In genomic region chr17:64503341-64503740, GRCh38 we compare ENCODE assay signal across 6 cellular contexts. TPM values are rescaled to one million over a fixed set of nuclear protein-coding genes. Genes with fewer than 3 reads are reported as not detected.
DNase-seq lines count a peak whose midpoint lies in the region; ATAC-seq, FAIRE-seq and TF ChIP-seq lines count a peak whose summit lies in the region.

No MANE protein-coding gene starts in this region.

- no peak for TF ChIP-seq POLR2A in K562 (conservative IDR thresholded peaks at IDR 0.05)

- TF ChIP-seq CTCF in K562 (IDR thresholded peaks at IDR 0.05 in 2 of 3, conservative IDR thresholded peaks at IDR 0.05 in 1 of 3; ENCODE audit: insufficient read depth in 2 of 3, low read depth in 1 of 3, low read length in 3 of 3) (no peak), neutrophil (IDR thresholded peaks at IDR 0.05) (no peak)

- no peak for ATAC-seq in K562
- no peak for ATAC-seq in HG03025 (IDR thresholded peaks at IDR 0.05; ENCODE audit: low FRiP score, unreplicated experiment)
- ATAC-seq in GM18868 (IDR thresholded peaks at IDR 0.05; ENCODE audit: unreplicated experiment) = no peak
- ATAC-seq in GM19395 (IDR thresholded peaks at IDR 0.05; ENCODE audit: unreplicated experiment) = no peak

- CTCF ChIA-PET in K562 (lab: Yijun Ruan, JAX; ENCODE audit: low intra/inter-chr PET ratio) = no interaction called here

- H3K4me2 ChIP-seq in K562 (ENCODE audit: insufficient read depth, low read length) = no peak overlapping the region

- H4K20me1 ChIP-seq in K562 (replicated peaks; ENCODE audit: control insufficient read depth, insufficient read depth, low read length) = peaks cover 30% of the 10 kb centered on the region

- H3K36me3 ChIP-seq in HUES64 (ENCODE audit: insufficient read depth, low read length) (peaks cover 73% of the 10 kb centered on the region), K562 (ENCODE audit: control insufficient read depth, insufficient read depth, low read length) (peaks cover 77% of the 10 kb centered on the region), neutrophil (peaks cover 64% of the 10 kb centered on the region)

- peaks cover 80% of the 10 kb centered on the region for H3K79me2 ChIP-seq in K562 (ENCODE audit: control insufficient read depth, insufficient read depth, low read length)

- peaks cover 24% of the 10 kb centered on the region; the same call in 1 of the 2 replicates for H3K4me1 ChIP-seq in HUES64 (ENCODE audit: insufficient read depth, low read length)
- peaks cover 6 to 13% of the 10 kb centered on the region in 2 experiments; a peak in 3 of 5 replicates for H3K4me1 ChIP-seq in K562 (replicated peaks in 1 of 2; ENCODE audit: control insufficient read depth in 2 of 2, insufficient read depth in 2 of 2, low read length in 2 of 2)
- peaks cover 30 to 31% of the 10 kb centered on the region in 2 experiments for H3K4me1 ChIP-seq in neutrophil (ENCODE audit: control insufficient read depth in 1 of 2, insufficient read depth in 1 of 2, low read depth in 1 of 2, low read length in 1 of 2)

- POLR2A ChIA-PET in K562 (lab: Yijun Ruan, JAX) = interaction anchor here (1.0 to 5.2 kb wide), 9 partner anchors 7 to 206 kb away, joined by 3 to 114 read pairs (median 4); partner anchors contain the start of gene POLG2

- 97% methylated on average over 5 of the region's 5 CpGs for WGBS in HUES64
- WGBS in K562 (ENCODE audit: insufficient coverage, low coverage, missing lambda C conversion rate) = 97% methylated on average over 5 of the region's 5 CpGs

- no peak for FAIRE-seq in K562 (lab: Jason Lieb, UNC)

- no TSS peak for BruUV-seq in K562 (replicated peaks; lab: Mats Ljungman, UMichigan)

- H2AFZ ChIP-seq in K562 (ENCODE audit: low read depth, low read length) = no peak overlapping the region

- intact Hi-C loops in K562 (cut with micrococcal nuclease) = loop anchor here (10.0 kb wide), 1 partner anchor 231 kb away; no protein-coding TSS in a partner anchor

- no peak for TF ChIP-seq RAD21 in K562 (CRISPR knock-in tag; conservative IDR thresholded peaks at IDR 0.05 in 1 of 2, IDR thresholded peaks at IDR 0.05 in 1 of 2)

- H3K9me3 ChIP-seq in HUES64 (ENCODE audit: insufficient read depth, low read depth, low read length) (no peaks in the 10 kb centered on the region), K562 (replicated peaks; ENCODE audit: control insufficient read depth, insufficient read depth, low read depth, low read length) (no peaks in the 10 kb centered on the region), neutrophil (peaks cover 9% of the 10 kb centered on the region)

- H3K27me3 ChIP-seq in HUES64 (ENCODE audit: insufficient read depth, low read length) (no peaks in the 10 kb centered on the region), K562 (ENCODE audit: control insufficient read depth in 2 of 2, insufficient read depth in 2 of 2, low read length in 2 of 2) (no peaks in the 10 kb centered on the region), neutrophil (no peaks in the 10 kb centered on the region)

- no peak overlapping the region for H3K27ac ChIP-seq in HUES64 (ENCODE audit: low read depth, low read length)
- no peak overlapping the region for H3K27ac ChIP-seq in K562 (ENCODE audit: extremely low read depth, low read depth, low read length)
- H3K27ac ChIP-seq in neutrophil = peak overlapping the region; percentile 8

- in situ Hi-C loops in K562 (cut with MboI) = no loop called here

- H3K9me1 ChIP-seq in K562 (ENCODE audit: control insufficient read depth, insufficient read depth, low read length) = no peaks in the 10 kb centered on the region

- H3K4me3 ChIP-seq in HUES64 (ENCODE audit: low read length) = peak overlapping the region; percentile 95; the same call in 1 of the 2 replicates
- H3K4me3 ChIP-seq in K562 = no peak overlapping the region
- H3K4me3 ChIP-seq in neutrophil (ENCODE audit: low read depth in 1 of 2, low read length in 1 of 2) = no peak overlapping the region

- no peak for DNase-seq in K562 (ENCODE audit: extremely low read depth in 1 of 4, low spot score in 3 of 4)

- no peak for TF ChIP-seq EP300 in K562 (IDR thresholded peaks at IDR 0.05; ENCODE audit: low read length)

- H3K9ac ChIP-seq in HUES64 (ENCODE audit: low read depth, low read length) (no peak overlapping the region), K562 (ENCODE audit: insufficient read depth in 1 of 2, low read depth in 2 of 2, low read length in 2 of 2) (no peak overlapping the region)

RNA-seq across cellular contexts. Expression of gene DDX5, which starts 2.7 kb away (rescaled TPM):
- 432 TPM for polyA plus RNA-seq in HUES64 (2013, experiment 1 of 2)
- polyA plus RNA-seq in HUES64 (2013, experiment 2 of 2) = 438 TPM
- 1,248 and 2,950 TPM in 2 replicates for total RNA-seq in K562 (2011; cell fraction: chromatin; rRNA removed; ENCODE audit: low replicate concordance)
- total RNA-seq in K562 (2011; cell fraction: nucleolus; rRNA removed) = 714 and 743 TPM in 2 replicates
- 971 and 1,084 TPM in 2 replicates for total RNA-seq in K562 (2011; cell fraction: nucleoplasm; rRNA removed)
- 239 and 306 TPM in 2 replicates for total RNA-seq in K562 (2014; rRNA removed)
- total RNA-seq in K562 (2014; rRNA removed; fragmentation: Illumina TruSeq; extraction: Trizol) = 411 and 440 TPM in 2 replicates
- total RNA-seq in K562 (2015; rRNA removed; fragmentation: Illumina TruSeq; extraction: Trizol) = 386 and 426 TPM in 2 replicates
- 616 and 622 TPM in 2 replicates for total RNA-seq in K562 (2021)
- 721 and 729 TPM in 2 replicates for polyA plus RNA-seq in K562 (2011; rRNA removed)
- 392 and 499 TPM in 2 replicates for polyA plus RNA-seq in K562 (2011; cell fraction: cytosol; rRNA removed)
- polyA plus RNA-seq in K562 (2011; cell fraction: nucleus; rRNA removed) = 2,138 and 2,865 TPM in 2 replicates
- 332 and 354 TPM in 2 replicates for polyA plus RNA-seq in K562 (2012)
- 579 and 604 TPM in 2 replicates for polyA plus RNA-seq in K562 (2014; fragmentation: Illumina TruSeq; extraction: Trizol)
- 1,000 to 10,000 TPM in 1 of 2 experiments, 100 to 1,000 TPM in 1; 487 to 1,639 TPM for polyA plus RNA-seq in K562 (2014; fragmentation: Nextera tagmentation; extraction: Ambion mirVana)
- 1,331 and 1,452 TPM in 2 replicates for polyA plus RNA-seq in K562 (2014; rRNA removed)
- polyA minus RNA-seq in K562 (2011; rRNA and poly(A)+ RNA removed) = 481 and 488 TPM in 2 replicates
- polyA minus RNA-seq in K562 (2011; cell fraction: cytosol; rRNA and poly(A)+ RNA removed) = 167 and 272 TPM in 2 replicates
- polyA minus RNA-seq in K562 (2011; cell fraction: nucleus; rRNA and poly(A)+ RNA removed) = 1,052 and 1,975 TPM in 2 replicates

RNA-seq across cellular contexts. Expression of gene CEP95, which starts 3.4 kb away (rescaled TPM):
- polyA plus RNA-seq in HUES64 (2013, experiment 1 of 2) = 35.7 TPM
- 37.3 TPM for polyA plus RNA-seq in HUES64 (2013, experiment 2 of 2)
- total RNA-seq in K562 (2011; cell fraction: chromatin; rRNA removed; ENCODE audit: low replicate concordance) = 138 and 394 TPM in 2 replicates
- 72.7 and 85.0 TPM in 2 replicates for total RNA-seq in K562 (2011; cell fraction: nucleolus; rRNA removed)
- 132 and 153 TPM in 2 replicates for total RNA-seq in K562 (2011; cell fraction: nucleoplasm; rRNA removed)
- total RNA-seq in K562 (2014; rRNA removed) = 51.3 and 53.5 TPM in 2 replicates
- total RNA-seq in K562 (2014; rRNA removed; fragmentation: Illumina TruSeq; extraction: Trizol) = 71.8 and 80.0 TPM in 2 replicates
- 50.0 and 57.1 TPM in 2 replicates for total RNA-seq in K562 (2015; rRNA removed; fragmentation: Illumina TruSeq; extraction: Trizol)
- 48.0 and 48.3 TPM in 2 replicates for total RNA-seq in K562 (2021)
- 80.7 and 83.4 TPM in 2 replicates for polyA plus RNA-seq in K562 (2011; rRNA removed)
- polyA plus RNA-seq in K562 (2011; cell fraction: cytosol; rRNA removed) = 9.7 and 20.4 TPM in 2 replicates
- polyA plus RNA-seq in K562 (2011; cell fraction: nucleus; rRNA removed) = 149 and 214 TPM in 2 replicates
- 34.4 and 59.0 TPM in 2 replicates for polyA plus RNA-seq in K562 (2012)
- polyA plus RNA-seq in K562 (2014; fragmentation: Illumina TruSeq; extraction: Trizol) = 54.4 and 56.9 TPM in 2 replicates
- polyA plus RNA-seq in K562 (2014; fragmentation: Nextera tagmentation; extraction: Ambion mirVana) = 10 to 100 TPM; 26.7 to 40.0 TPM
- 61.0 and 75.0 TPM in 2 replicates for polyA plus RNA-seq in K562 (2014; rRNA removed)
- 62.6 and 76.6 TPM in 2 replicates for polyA minus RNA-seq in K562 (2011; rRNA and poly(A)+ RNA removed)
- 27.3 and 27.7 TPM in 2 replicates for polyA minus RNA-seq in K562 (2011; cell fraction: cytosol; rRNA and poly(A)+ RNA removed)
- polyA minus RNA-seq in K562 (2011; cell fraction: nucleus; rRNA and poly(A)+ RNA removed) = 61.9 and 125 TPM in 2 replicates

RNA-seq across cellular contexts. Expression of gene POLG2, which starts 6.5 kb away (rescaled TPM):
- polyA plus RNA-seq in HUES64 (2013, experiment 1 of 2) = 17.4 TPM
- polyA plus RNA-seq in HUES64 (2013, experiment 2 of 2) = 18.3 TPM
- total RNA-seq in K562 (2011; cell fraction: chromatin; rRNA removed; ENCODE audit: low replicate concordance) = 92.4 and 167 TPM in 2 replicates
- 66.1 and 68.5 TPM in 2 replicates for total RNA-seq in K562 (2011; cell fraction: nucleolus; rRNA removed)
- total RNA-seq in K562 (2011; cell fraction: nucleoplasm; rRNA removed) = 74.9 and 93.0 TPM in 2 replicates
- 26.6 and 28.8 TPM in 2 replicates for total RNA-seq in K562 (2014; rRNA removed)
- 34.9 and 37.9 TPM in 2 replicates for total RNA-seq in K562 (2014; rRNA removed; fragmentation: Illumina TruSeq; extraction: Trizol)
- 36.4 and 37.0 TPM in 2 replicates for total RNA-seq in K562 (2015; rRNA removed; fragmentation: Illumina TruSeq; extraction: Trizol)
- total RNA-seq in K562 (2021) = 39.5 and 44.2 TPM in 2 replicates
- polyA plus RNA-seq in K562 (2011; rRNA removed) = 42.8 and 44.8 TPM in 2 replicates
- polyA plus RNA-seq in K562 (2011; cell fraction: cytosol; rRNA removed) = 7.8 and 17.8 TPM in 2 replicates
- polyA plus RNA-seq in K562 (2011; cell fraction: nucleus; rRNA removed) = 74.3 and 76.8 TPM in 2 replicates
- 32.5 and 35.4 TPM in 2 replicates for polyA plus RNA-seq in K562 (2012)
- 31.0 and 37.4 TPM in 2 replicates for polyA plus RNA-seq in K562 (2014; fragmentation: Illumina TruSeq; extraction: Trizol)
- polyA plus RNA-seq in K562 (2014; fragmentation: Nextera tagmentation; extraction: Ambion mirVana) = 10 to 100 TPM; 13.4 to 14.6 TPM
- 41.1 and 43.0 TPM in 2 replicates for polyA plus RNA-seq in K562 (2014; rRNA removed)
- polyA minus RNA-seq in K562 (2011; rRNA and poly(A)+ RNA removed) = 34.0 and 36.5 TPM in 2 replicates
- polyA minus RNA-seq in K562 (2011; cell fraction: cytosol; rRNA and poly(A)+ RNA removed) = 12.9 and 15.7 TPM in 2 replicates
- 56.1 and 86.0 TPM in 2 replicates for polyA minus RNA-seq in K562 (2011; cell fraction: nucleus; rRNA and poly(A)+ RNA removed)

RNA-seq across cellular contexts. Expression of gene MILR1, which starts 54.4 kb away (rescaled TPM):
- not detected for polyA plus RNA-seq in HUES64 (2013, experiment 1 of 2)
- polyA plus RNA-seq in HUES64 (2013, experiment 2 of 2) = not detected
- 10.8 and 12.0 TPM in 2 replicates for total RNA-seq in K562 (2011; cell fraction: chromatin; rRNA removed; ENCODE audit: low replicate concordance)
- 5.0 and 6.2 TPM in 2 replicates for total RNA-seq in K562 (2011; cell fraction: nucleolus; rRNA removed)
- 5.9 and 8.5 TPM in 2 replicates for total RNA-seq in K562 (2011; cell fraction: nucleoplasm; rRNA removed)
- total RNA-seq in K562 (2014; rRNA removed) (3.8 and 4.3 TPM in 2 replicates), K562 (2014; rRNA removed; fragmentation: Illumina TruSeq; extraction: Trizol) (7.5 and 8.7 TPM in 2 replicates), K562 (2015; rRNA removed; fragmentation: Illumina TruSeq; extraction: Trizol) (14.1 and 16.2 TPM in 2 replicates), K562 (2021) (4.1 and 4.7 TPM in 2 replicates)
- polyA plus RNA-seq in K562 (2011; rRNA removed) (5.6 and 9.7 TPM in 2 replicates), K562 (2014; fragmentation: Illumina TruSeq; extraction: Trizol) (13.3 and 14.7 TPM in 2 replicates), K562 (2014; fragmentation: Nextera tagmentation; extraction: Ambion mirVana) (1 to 10 TPM; 4.6 to 7.1 TPM), K562 (2014; rRNA removed) (7.1 and 7.8 TPM in 2 replicates)
- 4.1 and 8.7 TPM in 2 replicates for polyA plus RNA-seq in K562 (2011; cell fraction: cytosol; rRNA removed)
- 10.0 and 12.4 TPM in 2 replicates for polyA plus RNA-seq in K562 (2011; cell fraction: nucleus; rRNA removed)
- polyA plus RNA-seq in K562 (2012) = 9.0 and 64.8 TPM in 2 replicates
- polyA minus RNA-seq in K562 (2011; rRNA and poly(A)+ RNA removed) = 3.8 and 5.5 TPM in 2 replicates
- polyA minus RNA-seq in K562 (2011; cell fraction: cytosol; rRNA and poly(A)+ RNA removed) = 1.8 TPM in 1 of 2 replicates, not detected in the other
- 2.2 and 5.1 TPM in 2 replicates for polyA minus RNA-seq in K562 (2011; cell fraction: nucleus; rRNA and poly(A)+ RNA removed)
